ENCODE assay signal across 8 cellular contexts in genomic region chr15:58182460-58183163, GRCh38. TPM values are rescaled to one million over a fixed set of nuclear protein-coding genes. Genes with fewer than 3 reads are reported as not detected.
DNase-seq lines count a peak whose midpoint lies in the region; ATAC-seq and TF ChIP-seq lines count a peak whose summit lies in the region.

No MANE protein-coding gene starts in this region.

- no peaks in the 10 kb centered on the region for H3K27me3 ChIP-seq in kidney epithelial cell (ENCODE audit: control insufficient read depth, insufficient read depth, low read length)

- no peak for ATAC-seq in HG03378 (IDR thresholded peaks at IDR 0.05; ENCODE audit: unreplicated experiment)

- H3K36me3 ChIP-seq in kidney epithelial cell (ENCODE audit: control insufficient read depth, insufficient read depth, low read length): no peaks in the 10 kb centered on the region

- TF ChIP-seq CTCF in cardiac fibroblast (IDR thresholded peaks at IDR 0.05; ENCODE audit: low read depth, low read length): peak; percentile 93
- TF ChIP-seq CTCF in kidney epithelial cell (IDR thresholded peaks at IDR 0.05; ENCODE audit: insufficient read depth, low read length, poor library complexity, severe bottlenecking): peak; percentile 96

- DNase-seq in DMS 273 (lab: John Stamatoyannopoulos, UW; ENCODE audit: unreplicated experiment): peak; percentile 72
- DNase-seq in DMS 273 treated with DMSO at 0.1 percent for 48 hours (lab: John Stamatoyannopoulos, UW): no peak
- DNase-seq in Jurkat, Clone E6-1 (ENCODE audit: low read depth, low spot score): peak; percentile 25
- DNase-seq in SKM-1 (lab: John Stamatoyannopoulos, UW; ENCODE audit: unreplicated experiment): peak; percentile 11
- DNase-seq in cardiac fibroblast (ENCODE audit: low read depth in 2 of 2): peak; percentile 71 to 72
- no peak for DNase-seq in kidney epithelial cell (ENCODE audit: low read depth)
- peak; percentile 22 for DNase-seq in stimulated activated CD4-positive, alpha-beta T cell treated with anti-CD3 and anti-CD28 coated beads, Interleukin-4, amount 100 ng/mL, for 1 hour

- H3K4me3 ChIP-seq in Jurkat, Clone E6-1 (ENCODE audit: low read length): no peak overlapping the region
- H3K4me3 ChIP-seq in cardiac fibroblast (replicated peaks in 1 of 2; ENCODE audit: low read depth in 2 of 2, low read length in 2 of 2) (no peak overlapping the region), kidney epithelial cell (ENCODE audit: low read depth, low read length) (no peak overlapping the region)

RNA-seq across cellular contexts. Expression of gene AQP9, which starts 44.4 kb away (rescaled TPM):
- polyA plus RNA-seq in Jurkat, Clone E6-1 (2012; ENCODE audit: insufficient read depth, insufficient read length): not detected
- total RNA-seq in kidney epithelial cell: 0.75 TPM in 1 of 2 replicates, not detected in the other

Comparison
In these comparisons a context has a peak if more than half of its experiments do, and no peak if none do; other contexts are left out.
1. DNase-seq: peak in DMS 273 (single experiment), Jurkat, Clone E6-1 (single experiment), SKM-1 (single experiment), cardiac fibroblast (2 of 2) and stimulated activated CD4-positive, alpha-beta T cell treated with anti-CD3 and anti-CD28 coated beads, Interleukin-4, amount 100 ng/mL, for 1 hour (single experiment); none in DMS 273 treated with DMSO at 0.1 percent for 48 hours (single experiment) and kidney epithelial cell (single experiment).